In the genomic region with DNA sequence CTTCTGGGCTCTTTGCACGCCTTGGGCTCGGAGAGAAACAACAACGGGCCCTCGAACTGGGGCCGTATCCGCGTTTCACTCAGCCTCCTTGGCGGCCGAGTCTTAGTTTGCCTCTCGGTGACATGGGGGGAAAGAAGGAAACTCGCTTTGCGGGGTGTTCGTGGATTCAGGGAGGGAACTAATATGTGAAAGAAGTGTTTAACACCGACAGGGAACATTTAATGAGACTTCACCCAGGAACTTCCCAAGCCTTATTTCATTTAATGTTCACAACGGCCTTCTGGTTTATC, we compare ENCODE assay signal across 8 cellular contexts. TPM values are rescaled to one million over a fixed set of nuclear protein-coding genes. Genes with fewer than 3 reads are reported as not detected.
DNase-seq lines count a peak whose midpoint lies in the region; ATAC-seq and TF ChIP-seq lines count a peak whose summit lies in the region.

No MANE protein-coding gene starts in this region.

- TF ChIP-seq EP300 in upper lobe of left lung (IDR thresholded peaks at IDR 0.05): no peak

- H3K9me3 ChIP-seq in cardiac muscle cell (ENCODE audit: low read depth) (no peaks in the 10 kb centered on the region), upper lobe of left lung (no peaks in the 10 kb centered on the region)

- H3K56ac ChIP-seq in mesendoderm (ENCODE audit: low read length): peak overlapping the region; percentile 88

- no peak for ATAC-seq in left ventricle myocardium superior
- ATAC-seq in upper lobe of left lung (ENCODE audit: low FRiP score in 2 of 2): no peak

- H2BK120ac ChIP-seq in mesendoderm (ENCODE audit: low read depth, low read length): no peak overlapping the region

- H2AK5ac ChIP-seq in mesendoderm (ENCODE audit: low read length): no peak overlapping the region

- intact Hi-C loops in left ventricle myocardium superior (cut with micrococcal nuclease): no loop called here

- no peak overlapping the region for H2BK5ac ChIP-seq in mesendoderm (ENCODE audit: low read length)

- H3K27ac ChIP-seq in cardiac muscle cell (peak overlapping the region; percentile 100), brain microvascular endothelial cell (peak overlapping the region; percentile 90), mesendoderm (ENCODE audit: low read depth, low read length) (peak overlapping the region; percentile 33), upper lobe of left lung (peak overlapping the region; percentile 95 to 99 (median 98))

- peak overlapping the region; percentile 39 for H3K4ac ChIP-seq in mesendoderm (ENCODE audit: low read depth, low read length)

- H3K27me3 ChIP-seq in cardiac muscle cell (no peaks in the 10 kb centered on the region), brain microvascular endothelial cell (replicated peaks) (no peaks in the 10 kb centered on the region), mesendoderm (ENCODE audit: insufficient read depth, low read length, poor library complexity) (no peaks in the 10 kb centered on the region), upper lobe of left lung (no peaks in the 10 kb centered on the region)

- no peaks in the 10 kb centered on the region for H3K36me3 ChIP-seq in cardiac muscle cell
- H3K36me3 ChIP-seq in brain microvascular endothelial cell (replicated peaks): no peaks in the 10 kb centered on the region
- no peaks in the 10 kb centered on the region for H3K36me3 ChIP-seq in mesendoderm (ENCODE audit: control insufficient read depth, insufficient read depth, low read length)
- no peaks in the 10 kb centered on the region for H3K36me3 ChIP-seq in upper lobe of left lung

- H3K4me1 ChIP-seq in cardiac muscle cell (ENCODE audit: low read depth): peaks cover 15% of the 10 kb centered on the region
- H3K4me1 ChIP-seq in mesendoderm (ENCODE audit: control insufficient read depth, low read depth, low read length): peaks cover 11% of the 10 kb centered on the region
- peaks cover 51 to 72% (median 61%) of the 10 kb centered on the region in 4 donors for H3K4me1 ChIP-seq in upper lobe of left lung

- H3K79me1 ChIP-seq in mesendoderm (ENCODE audit: low read length): peaks cover 35% of the 10 kb centered on the region

- WGBS in mesendoderm (ENCODE audit: extremely low coverage, insufficient coverage, low lambda C conversion rate): no CpG with 5 or more reads among the region's 15 CpGs
- 0% methylated on average over 6 to 15 of the region's 15 CpGs for WGBS in upper lobe of left lung, 2 donors

- peak overlapping the region; percentile 82 for H3K4me2 ChIP-seq in mesendoderm (ENCODE audit: low read length)

- DNase-seq in cardiac muscle cell (ENCODE audit: low read depth in 1 of 2, low spot score in 1 of 2) (no peak), left ventricle myocardium superior (no peak), brain microvascular endothelial cell (no peak), mesendoderm (no peak), upper lobe of left lung (no peak), GM20000 (ENCODE audit: low spot score) (no peak), germinal center (ENCODE audit: low spot score) (no peak), NCI-H69 (lab: John Stamatoyannopoulos, UW) (no peak)

- TF ChIP-seq CTCF in cardiac muscle cell (IDR thresholded peaks at IDR 0.05; ENCODE audit: low read depth, low read length) (no peak), brain microvascular endothelial cell (IDR thresholded peaks at IDR 0.05; ENCODE audit: low read depth, low read length, missing control alignments) (no peak), upper lobe of left lung (IDR thresholded peaks at IDR 0.05) (no peak), GM20000 (IDR thresholded peaks at IDR 0.05; ENCODE audit: extremely low read depth, missing control alignments) (no peak)

- H3K9ac ChIP-seq in mesendoderm (ENCODE audit: low read length): peak overlapping the region; percentile 95

- H2BK15ac ChIP-seq in mesendoderm (replicated peaks; ENCODE audit: low read depth): no peak overlapping the region

- in situ Hi-C loops in brain microvascular endothelial cell (cut with HindIII; ENCODE audit: low pct_ligation_motif_present, low sequenced_read_pairs): no loop called here

- no peak for TF ChIP-seq POLR2A in upper lobe of left lung (IDR thresholded peaks at IDR 0.05)

- H4K5ac ChIP-seq in mesendoderm (ENCODE audit: low read length): no peak overlapping the region

- peak overlapping the region; percentile 7 for H3K23ac ChIP-seq in mesendoderm (ENCODE audit: low read length)

- H3K18ac ChIP-seq in mesendoderm (ENCODE audit: low read length): peak overlapping the region; percentile 91

- peaks cover 53% of the 10 kb centered on the region for H3K79me2 ChIP-seq in mesendoderm (ENCODE audit: control insufficient read depth, insufficient read depth, low read length)

- peak overlapping the region; percentile 63 for H3K4me3 ChIP-seq in cardiac muscle cell
- H3K4me3 ChIP-seq in brain microvascular endothelial cell (ENCODE audit: low read depth, low read length): peak overlapping the region; percentile 92
- H3K4me3 ChIP-seq in mesendoderm (ENCODE audit: low read length): peak overlapping the region; percentile 71
- peak overlapping the region; percentile 81 to 92 (median 88) for H3K4me3 ChIP-seq in upper lobe of left lung

- no peak overlapping the region for H4K8ac ChIP-seq in mesendoderm (ENCODE audit: low read depth, low read length)

RNA-seq across cellular contexts. Expression of gene RALY, which starts 0.9 kb away (rescaled TPM):
- total RNA-seq in cardiac muscle cell: 241 TPM in 2 replicates
- polyA plus RNA-seq in cardiac muscle cell: 308 and 311 TPM in 2 replicates
- total RNA-seq in left ventricle myocardium superior: 104 TPM
- 107 TPM for polyA plus RNA-seq in mesendoderm (2013, experiment 1 of 2)
- polyA plus RNA-seq in mesendoderm (2013, experiment 2 of 2): 107 TPM
- total RNA-seq in upper lobe of left lung: 100 to 1,000 TPM; 116 to 157 (median 147) TPM

Comparison
In these comparisons a context has a peak if more than half of its experiments do, and no peak if none do; other contexts are left out.
1. H3K27ac ChIP-seq: peak in every context shown above with its lines; median percentile 100 in cardiac muscle cell; 98 in upper lobe of left lung; 90 in brain microvascular endothelial cell; 33 in mesendoderm.